15 cellular contexts compared by ENCODE assay signal in the genomic region with DNA sequence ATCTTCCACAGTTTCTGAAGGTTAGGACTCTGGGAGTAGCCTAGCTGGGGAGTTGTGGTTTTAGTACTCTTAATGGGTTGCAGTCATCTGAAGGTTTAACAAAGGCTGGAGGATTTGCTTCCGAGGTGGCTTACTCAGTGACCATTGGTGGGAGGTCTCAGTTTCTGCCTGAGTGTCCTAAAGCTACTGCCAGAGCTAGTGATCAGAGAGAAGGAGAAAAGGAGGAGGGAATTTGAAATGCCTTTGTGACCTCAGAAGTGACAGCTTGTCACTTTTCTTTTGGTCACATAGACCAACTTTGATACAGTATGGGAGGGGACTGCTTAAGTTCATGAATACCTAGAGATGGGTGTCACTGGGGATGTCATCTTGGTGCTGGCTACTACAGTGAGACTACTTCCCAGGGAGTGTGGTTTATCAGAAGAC. TPM values are rescaled to one million over a fixed set of nuclear protein-coding genes. Genes with fewer than 3 reads are reported as not detected.
DNase-seq lines count a peak whose midpoint lies in the region; ATAC-seq and FAIRE-seq lines count a peak whose summit lies in the region.
"Had no signal": no experiment of that assay in that cellular context is flagged by ENCODE, and none has a peak within 500 bp of the region (broad histone marks: within the 10 kb centered on the region; RNA-seq: fewer than 3 reads in every experiment).

No MANE protein-coding gene starts in this region.

- H3K9me3 Mint-ChIP-seq in activated T-helper 1 cell treated with anti-CD3 and anti-CD28 coated beads, Interleukin-12 subunit alpha, Interleukin-12 subunit beta, Interleukin-2, Interleukin-4 antibody, amounts not matched to agents 30 ng/mL and 10 ng/mL and 1 ng/mL, durations not matched to agents 14 hours and 24 hours and 36 hours: no peaks in the 10 kb centered on the region

- H3K9ac ChIP-seq in BLaER1 treated with 17β-estradiol and CSF1 and Interleukin-3, amounts not matched to agents 10 nM and 100 nM: peak overlapping the region in 2 of 11 experiments; percentile 2 to 43; a peak in 1 of 22 replicates
- H3K9ac ChIP-seq in mesenchymal stem cell (ENCODE audit: low read length): peak overlapping the region; percentile 46

- no peak overlapping the region for H3K14ac ChIP-seq in mesenchymal stem cell (ENCODE audit: low read length in 2 of 2)

- no peak overlapping the region for H2BK120ac ChIP-seq in mesenchymal stem cell (ENCODE audit: low read depth, low read length)

- DNase-seq in GM19239 (ENCODE audit: insufficient read length, low spot score) (no peak), mesenchymal stem cell (peak; percentile 72), frontal cortex (ENCODE audit: low spot score in 2 of 2) (no peak)
- DNase-seq in activated T-helper 1 cell treated with anti-CD3 and anti-CD28 coated beads, Interleukin-12 subunit alpha, Interleukin-12 subunit beta, Interleukin-2, Interleukin-4 antibody, amounts not matched to agents 30 ng/mL and 10 ng/mL and 1 ng/mL, durations not matched to agents 14 hours and 24 hours and 36 hours (ENCODE audit: low spot score): no peak
- DNase-seq: aorta, DMS153, kidney, NCI-H1417 treated with DMSO at 0.1 percent for 48 hours, pancreas, upper lobe of right lung had no signal

- H3K23ac ChIP-seq in mesenchymal stem cell (ENCODE audit: low read length in 2 of 2): no peak overlapping the region

- H2BK15ac ChIP-seq in mesenchymal stem cell (ENCODE audit: low read depth, poor library complexity, severe bottlenecking): no peak overlapping the region

- no peak overlapping the region for H3K4me3 Mint-ChIP-seq in activated T-helper 1 cell treated with anti-CD3 and anti-CD28 coated beads, Interleukin-12 subunit alpha, Interleukin-12 subunit beta, Interleukin-2, Interleukin-4 antibody, amounts not matched to agents 30 ng/mL and 10 ng/mL and 1 ng/mL, durations not matched to agents 14 hours and 24 hours and 36 hours

- H3K4ac ChIP-seq in mesenchymal stem cell (ENCODE audit: low read depth in 1 of 2, low read length in 2 of 2): no peak overlapping the region

- H3K4me3 ChIP-seq in BLaER1 treated with 17β-estradiol and CSF1 and Interleukin-3, amounts not matched to agents 10 nM and 100 nM: no peak overlapping the region
- no peak overlapping the region for H3K4me3 ChIP-seq in mesenchymal stem cell (ENCODE audit: insufficient read depth in 1 of 2, low read depth in 1 of 2, low read length in 2 of 2)
- H3K4me3 ChIP-seq: esophagus muscularis mucosa, pancreas, upper lobe of right lung had no signal

- peak overlapping the region; percentile 46 to 79 (median 55) for H3K4me2 ChIP-seq in BLaER1 treated with 17β-estradiol and CSF1 and Interleukin-3, amounts not matched to agents 10 nM and 100 nM
- no peak overlapping the region for H3K4me2 ChIP-seq in mesenchymal stem cell (ENCODE audit: low read length, poor library complexity, severe bottlenecking)

- peak overlapping the region in 1 of 2 experiments; percentile 39 for H3K18ac ChIP-seq in mesenchymal stem cell (ENCODE audit: low read depth in 1 of 2, low read length in 2 of 2)

- H2BK12ac ChIP-seq in mesenchymal stem cell (ENCODE audit: low read length in 2 of 2): no peak overlapping the region

- H3K79me1 ChIP-seq in mesenchymal stem cell (replicated peaks; ENCODE audit: low read length, poor library complexity, severe bottlenecking): peaks cover 9% of the 10 kb centered on the region

- peaks cover 55% of the 10 kb centered on the region for H3K4me1 Mint-ChIP-seq in activated T-helper 1 cell treated with anti-CD3 and anti-CD28 coated beads, Interleukin-12 subunit alpha, Interleukin-12 subunit beta, Interleukin-2, Interleukin-4 antibody, amounts not matched to agents 30 ng/mL and 10 ng/mL and 1 ng/mL, durations not matched to agents 14 hours and 24 hours and 36 hours (ENCODE audit: low read depth)

- no peak overlapping the region for H2BK5ac ChIP-seq in mesenchymal stem cell (ENCODE audit: low read depth, low read length, poor library complexity, severe bottlenecking)

- peaks cover 3 to 31% (median 17%) of the 10 kb centered on the region in 11 experiments; a peak in 18 of 22 replicates for H3K36me3 ChIP-seq in BLaER1 treated with 17β-estradiol and CSF1 and Interleukin-3, amounts not matched to agents 10 nM and 100 nM
- no peaks in the 10 kb centered on the region for H3K36me3 ChIP-seq in mesenchymal stem cell (ENCODE audit: control insufficient read depth in 1 of 2, insufficient read depth in 2 of 2, low read depth in 1 of 2, low read length in 2 of 2)
- H3K36me3 ChIP-seq: esophagus muscularis mucosa, pancreas, upper lobe of right lung had no signal

- no peaks in the 10 kb centered on the region for H3K27me3 ChIP-seq in BLaER1 treated with 17β-estradiol and CSF1 and Interleukin-3, amounts not matched to agents 10 nM and 100 nM
- no peaks in the 10 kb centered on the region for H3K27me3 ChIP-seq in mesenchymal stem cell (ENCODE audit: control insufficient read depth in 1 of 2, insufficient read depth in 1 of 2, low read length in 2 of 2)
- H3K27me3 ChIP-seq: esophagus muscularis mucosa, pancreas, upper lobe of right lung had no signal

- no peak overlapping the region for H4K8ac ChIP-seq in mesenchymal stem cell (ENCODE audit: low read length)

- ATAC-seq in HG02623 (IDR thresholded peaks at IDR 0.05; ENCODE audit: unreplicated experiment): no peak
- ATAC-seq in GM19463 (IDR thresholded peaks at IDR 0.05; ENCODE audit: unreplicated experiment): no peak
- ATAC-seq in GM21737 (IDR thresholded peaks at IDR 0.05; ENCODE audit: unreplicated experiment): no peak
- ATAC-seq: upper lobe of right lung had no signal

- intact Hi-C loops in activated T-helper 1 cell treated with anti-CD3 and anti-CD28 coated beads, Interleukin-12 subunit alpha, Interleukin-12 subunit beta, Interleukin-2, Interleukin-4 antibody, amounts not matched to agents 30 ng/mL and 10 ng/mL and 1 ng/mL, durations not matched to agents 14 hours and 24 hours and 36 hours (cut with micrococcal nuclease): loop anchor here (5.0 kb wide), 1 partner anchor 36 kb away; no protein-coding TSS in a partner anchor

- 33% methylated on average over 1 of the region's 1 CpG for WGBS in mesenchymal stem cell

- H3K27ac Mint-ChIP-seq in activated T-helper 1 cell treated with anti-CD3 and anti-CD28 coated beads, Interleukin-12 subunit alpha, Interleukin-12 subunit beta, Interleukin-2, Interleukin-4 antibody, amounts not matched to agents 30 ng/mL and 10 ng/mL and 1 ng/mL, durations not matched to agents 14 hours and 24 hours and 36 hours: peak overlapping the region; percentile 29

- H3K36me3 Mint-ChIP-seq in activated T-helper 1 cell treated with anti-CD3 and anti-CD28 coated beads, Interleukin-12 subunit alpha, Interleukin-12 subunit beta, Interleukin-2, Interleukin-4 antibody, amounts not matched to agents 30 ng/mL and 10 ng/mL and 1 ng/mL, durations not matched to agents 14 hours and 24 hours and 36 hours (ENCODE audit: low read depth): peaks cover 17% of the 10 kb centered on the region

- H2AFZ ChIP-seq in mesenchymal stem cell (ENCODE audit: low read depth, low read length): no peak overlapping the region

- peaks cover 32 to 98% (median 93%) of the 10 kb centered on the region in 11 experiments; a peak in 21 of 22 replicates for H4K20me1 ChIP-seq in BLaER1 treated with 17β-estradiol and CSF1 and Interleukin-3, amounts not matched to agents 10 nM and 100 nM

- peaks cover 46 to 71% (median 58%) of the 10 kb centered on the region in 10 experiments for H3K4me1 ChIP-seq in BLaER1 treated with 17β-estradiol and CSF1 and Interleukin-3, amounts not matched to agents 10 nM and 100 nM
- H3K4me1 ChIP-seq in mesenchymal stem cell (ENCODE audit: control insufficient read depth, insufficient read depth, low read depth, low read length): peaks cover 16% of the 10 kb centered on the region

- no peaks in the 10 kb centered on the region for H3K27me3 Mint-ChIP-seq in activated T-helper 1 cell treated with anti-CD3 and anti-CD28 coated beads, Interleukin-12 subunit alpha, Interleukin-12 subunit beta, Interleukin-2, Interleukin-4 antibody, amounts not matched to agents 30 ng/mL and 10 ng/mL and 1 ng/mL, durations not matched to agents 14 hours and 24 hours and 36 hours (ENCODE audit: insufficient read depth)

- FAIRE-seq in GM19239 (lab: Jason Lieb, UNC): peak; percentile 49
- FAIRE-seq in frontal cortex (lab: Jason Lieb, UNC): no peak
- FAIRE-seq: kidney, pancreas had no signal

- peak overlapping the region in 3 of 11 experiments; percentile 9 to 48 (median 16); a peak in 4 of 22 replicates for H3K27ac ChIP-seq in BLaER1 treated with 17β-estradiol and CSF1 and Interleukin-3, amounts not matched to agents 10 nM and 100 nM
- H3K27ac ChIP-seq in mesenchymal stem cell (ENCODE audit: low read length, poor library complexity, severe bottlenecking): no peak overlapping the region
- H3K27ac ChIP-seq: esophagus muscularis mucosa, pancreas, upper lobe of right lung had no signal

- H4K91ac ChIP-seq in mesenchymal stem cell (ENCODE audit: low read length): no peak overlapping the region

- H2AK5ac ChIP-seq in mesenchymal stem cell (ENCODE audit: low read length, severe bottlenecking): peak overlapping the region; percentile 57

- peaks cover 0 to 11% (median 7%) of the 10 kb centered on the region in 11 experiments; a peak in 9 of 22 replicates for H3K9me3 ChIP-seq in BLaER1 treated with 17β-estradiol and CSF1 and Interleukin-3, amounts not matched to agents 10 nM and 100 nM (replicated peaks in 1 of 11)
- no peaks in the 10 kb centered on the region for H3K9me3 ChIP-seq in mesenchymal stem cell (ENCODE audit: control insufficient read depth, low read length)
- H3K9me3 ChIP-seq: esophagus muscularis mucosa, pancreas, upper lobe of right lung had no signal

RNA-seq across cellular contexts. Expression of a gene that starts 41.3 kb away (rescaled TPM):
- 132 and 133 TPM in 2 replicates for total RNA-seq in activated T-helper 1 cell treated with anti-CD3 and anti-CD28 coated beads, Interleukin-12 subunit alpha, Interleukin-12 subunit beta, Interleukin-2, Interleukin-4 antibody, amounts not matched to agents 30 ng/mL and 10 ng/mL and 1 ng/mL, durations not matched to agents 14 hours and 24 hours and 36 hours
- 16.9 TPM for polyA plus RNA-seq in mesenchymal stem cell (2013, experiment 1 of 2)
- polyA plus RNA-seq in mesenchymal stem cell (2013, experiment 2 of 2): 16.3 TPM
- total RNA-seq in frontal cortex: 42.0 TPM
